In genomic region chr1:208127791-208128408, GRCh38 we compare ENCODE assay signal across 1 cellular context.
TF ChIP-seq lines count a peak whose summit lies in the region.

No MANE protein-coding gene starts in this region.

TF ChIP-seq in HepG2, 621 proteins besides CTCF, POLR2A, EP300 and RAD21 (continued from another document):
- TF ChIP-seq ZFP90 (CRISPR knock-in tag; IDR thresholded peaks at IDR 0.05; ENCODE audit: borderline replicate concordance): no peak
- TF ChIP-seq MED1 (CRISPR knock-in tag; IDR thresholded peaks at IDR 0.05): no peak
- TF ChIP-seq TIGD3 (CRISPR knock-in tag; IDR thresholded peaks at IDR 0.05; ENCODE audit: borderline replicate concordance): no peak
- TF ChIP-seq SMYD3 (CRISPR knock-in tag; IDR thresholded peaks at IDR 0.05): no peak
- no peak for TF ChIP-seq ZNF30 (CRISPR knock-in tag; IDR thresholded peaks at IDR 0.05)
- TF ChIP-seq TCF7L2 (IDR thresholded peaks at IDR 0.05; ENCODE audit: low read depth, low read length): no peak
